9 cellular contexts compared by ENCODE assay signal in the genomic region with DNA sequence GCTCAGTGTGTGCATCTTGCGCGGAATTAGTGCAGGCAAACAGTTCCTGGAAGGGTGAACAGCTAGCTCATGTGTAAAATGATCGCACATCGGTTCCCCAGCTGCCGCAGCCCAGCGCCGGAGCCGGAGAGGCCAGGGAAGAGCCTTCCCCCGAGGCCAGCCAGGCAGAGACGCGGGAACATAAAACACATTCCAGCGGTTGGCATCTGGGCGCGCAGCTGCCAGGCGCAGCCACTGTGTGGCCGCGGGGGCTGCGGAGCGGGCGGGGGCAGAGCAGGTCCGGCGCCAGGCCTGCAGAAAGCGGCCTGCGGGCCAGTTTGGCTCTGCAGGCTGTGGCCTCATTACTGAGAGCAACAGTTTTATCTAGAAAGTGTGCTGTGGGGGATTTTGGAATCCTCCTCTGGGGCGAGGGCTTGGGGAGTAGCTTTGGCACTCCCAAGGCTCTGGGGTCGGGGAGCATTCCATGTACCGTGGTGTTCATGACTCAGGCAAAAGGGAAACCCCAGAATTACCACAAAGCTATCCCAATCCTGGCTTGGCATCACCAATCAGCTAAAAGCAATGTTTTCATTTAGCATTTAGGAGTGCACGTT.
DNase-seq lines count a peak whose midpoint lies in the region; ATAC-seq, FAIRE-seq and TF ChIP-seq lines count a peak whose summit lies in the region.
"Had no signal": no experiment of that assay in that cellular context is flagged by ENCODE, and none has a peak within 500 bp of the region (broad histone marks: within the 10 kb centered on the region; RNA-seq: fewer than 3 reads in every experiment).

No MANE protein-coding gene starts in this region.

- H3K4me3 ChIP-seq in ACC112 (ENCODE audit: low read depth, low read length): peak overlapping the region; percentile 66
- no peak overlapping the region for H3K4me3 ChIP-seq in endothelial cell of umbilical vein (replicated peaks in 1 of 3; ENCODE audit: insufficient read depth in 1 of 3, low read depth in 1 of 3, low read length in 3 of 3)
- no peak overlapping the region for H3K4me3 ChIP-seq in mesendoderm (ENCODE audit: low read length)
- H3K4me3 ChIP-seq: HAP-1 had no signal

- H3K9me1 ChIP-seq in endothelial cell of umbilical vein (replicated peaks; ENCODE audit: control insufficient read depth, extremely low read depth, insufficient read depth, low read length): no peaks in the 10 kb centered on the region

- DNase-seq in NCI-H2227 (lab: John Stamatoyannopoulos, UW; ENCODE audit: unreplicated experiment) (peak; percentile 70), endothelial cell of umbilical vein (ENCODE audit: low read depth, low spot score) (peak; percentile 7), mesendoderm (peak; percentile 47), T-helper 1 cell (no peak), NCI-H748 treated with DMSO at 0.1 percent for 48 hours (lab: John Stamatoyannopoulos, UW) (no peak), mesenteric fat pad (ENCODE audit: low spot score) (no peak)

- H2BK5ac ChIP-seq in mesendoderm (ENCODE audit: low read length): no peak overlapping the region

- H3K4me1 ChIP-seq in ACC112 (ENCODE audit: control insufficient read depth, insufficient read depth, low read length, unreplicated experiment) (peaks cover 32% of the 10 kb centered on the region), endothelial cell of umbilical vein (ENCODE audit: control insufficient read depth, extremely low read depth, insufficient read depth, low read length) (peaks cover 15% of the 10 kb centered on the region), mesendoderm (ENCODE audit: control insufficient read depth, low read depth, low read length) (peaks cover 2% of the 10 kb centered on the region)
- H3K4me1 ChIP-seq: HAP-1 had no signal

- H3K27ac ChIP-seq in ACC112 (ENCODE audit: low read depth, low read length): peak overlapping the region; percentile 90
- no peak overlapping the region for H3K27ac ChIP-seq in endothelial cell of umbilical vein (ENCODE audit: insufficient read depth, low read depth, low read length)
- H3K27ac ChIP-seq in mesendoderm (ENCODE audit: low read depth, low read length): no peak overlapping the region

- H2BK120ac ChIP-seq in mesendoderm (ENCODE audit: low read depth, low read length): no peak overlapping the region

- H3K36me3 ChIP-seq in ACC112 (ENCODE audit: insufficient read depth, low read length): no peaks in the 10 kb centered on the region
- H3K36me3 ChIP-seq in endothelial cell of umbilical vein (ENCODE audit: control insufficient read depth in 2 of 2, extremely low read depth in 1 of 2, insufficient read depth in 2 of 2, low read length in 2 of 2): no peaks in the 10 kb centered on the region
- H3K36me3 ChIP-seq in mesendoderm (ENCODE audit: control insufficient read depth, insufficient read depth, low read length): no peaks in the 10 kb centered on the region
- H3K36me3 ChIP-seq: HAP-1 had no signal

- intact Hi-C loops in endothelial cell of umbilical vein (cut with micrococcal nuclease): no loop called here

- no TSS peak for BruUV-seq in endothelial cell of umbilical vein (replicated peaks; lab: Mats Ljungman, UMichigan)

- H3K4ac ChIP-seq in mesendoderm (ENCODE audit: low read depth, low read length): peak overlapping the region; percentile 71

- H3K18ac ChIP-seq in mesendoderm (ENCODE audit: low read length): no peak overlapping the region

- TF ChIP-seq POLR2A in endothelial cell of umbilical vein (IDR thresholded peaks at IDR 0.05; ENCODE audit: low read depth, low read length): no peak

- H3K56ac ChIP-seq in mesendoderm (ENCODE audit: low read length): peak overlapping the region; percentile 53

- no peak for ATAC-seq in GM18502 (IDR thresholded peaks at IDR 0.05; ENCODE audit: poor library complexity, unreplicated experiment)

- H2AK5ac ChIP-seq in mesendoderm (ENCODE audit: low read length): no peak overlapping the region

- H3K79me2 ChIP-seq in ACC112 (ENCODE audit: control insufficient read depth, insufficient read depth, low read length, unreplicated experiment) (no peaks in the 10 kb centered on the region), endothelial cell of umbilical vein (ENCODE audit: control insufficient read depth, insufficient read depth, low read length) (no peaks in the 10 kb centered on the region), mesendoderm (ENCODE audit: control insufficient read depth, insufficient read depth, low read length) (no peaks in the 10 kb centered on the region)

- H3K4me2 ChIP-seq in endothelial cell of umbilical vein (ENCODE audit: insufficient read depth, low read length) (peak overlapping the region; percentile 18), mesendoderm (ENCODE audit: low read length) (peak overlapping the region; percentile 48)

- H3K9ac ChIP-seq in endothelial cell of umbilical vein (replicated peaks; ENCODE audit: extremely low read depth, insufficient read depth, low read length) (no peak overlapping the region), mesendoderm (ENCODE audit: low read length) (peak overlapping the region; percentile 38)

- H4K5ac ChIP-seq in mesendoderm (ENCODE audit: low read length): no peak overlapping the region

- peak overlapping the region; percentile 67 for H4K8ac ChIP-seq in mesendoderm (ENCODE audit: low read depth, low read length)

- POLR2A ChIA-PET in endothelial cell of umbilical vein (lab: Charles Lee): no interaction called here

- TF ChIP-seq CTCF in endothelial cell of umbilical vein (IDR thresholded peaks at IDR 0.05; ENCODE audit: extremely low read depth in 1 of 2, insufficient read depth in 1 of 2, low read depth in 1 of 2, low read length in 2 of 2): no peak

- H3K79me1 ChIP-seq in mesendoderm (ENCODE audit: low read length): no peaks in the 10 kb centered on the region

- no peaks in the 10 kb centered on the region for H4K20me1 ChIP-seq in endothelial cell of umbilical vein (replicated peaks; ENCODE audit: control insufficient read depth, extremely low read depth, insufficient read depth, low read length)

- CTCF ChIA-PET in endothelial cell of umbilical vein (lab: Charles Lee): interaction anchor here (1.5 kb wide), 1 partner anchor 32 kb away, joined by 12 read pairs; no protein-coding TSS in a partner anchor

- H3K27me3 ChIP-seq in ACC112 (ENCODE audit: insufficient read depth, low read length) (no peaks in the 10 kb centered on the region), endothelial cell of umbilical vein (ENCODE audit: control insufficient read depth in 2 of 2, insufficient read depth in 2 of 2, low read length in 2 of 2) (no peaks in the 10 kb centered on the region), mesendoderm (ENCODE audit: insufficient read depth, low read length, poor library complexity) (no peaks in the 10 kb centered on the region)

- no peak overlapping the region for H3K23ac ChIP-seq in mesendoderm (ENCODE audit: low read length)

- no peak for FAIRE-seq in endothelial cell of umbilical vein (lab: Jason Lieb, UNC)

- peak overlapping the region; percentile 69 for H2AFZ ChIP-seq in ACC112 (ENCODE audit: low read length, unreplicated experiment)
- peak overlapping the region; percentile 86 for H2AFZ ChIP-seq in endothelial cell of umbilical vein (ENCODE audit: low read depth, low read length)

- no peak overlapping the region for H2BK15ac ChIP-seq in mesendoderm (replicated peaks; ENCODE audit: low read depth)

- dilution Hi-C loops in endothelial cell of umbilical vein (cut with MboI; ENCODE audit: extremely low pct_ligation_motif_present, low sequenced_read_pairs): no loop called here

- H3K9me3 ChIP-seq in endothelial cell of umbilical vein (replicated peaks; ENCODE audit: control insufficient read depth, insufficient read depth, low read length): no peaks in the 10 kb centered on the region
- H3K9me3 ChIP-seq: HAP-1 had no signal

- WGBS in mesendoderm (ENCODE audit: extremely low coverage, insufficient coverage, low lambda C conversion rate): no CpG with 5 or more reads among the region's 28 CpGs

TF ChIP-seq in endothelial cell of umbilical vein, 7 proteins besides CTCF, POLR2A, EP300 and RAD21:
- no peak for TF ChIP-seq FOS (IDR thresholded peaks at IDR 0.05; ENCODE audit: borderline replicate concordance, insufficient read depth, low read length)
- TF ChIP-seq POLR2AphosphoS5 (IDR thresholded peaks at IDR 0.05; ENCODE audit: insufficient read depth, low read depth, low read length): no peak
- TF ChIP-seq GATA2 (IDR thresholded peaks at IDR 0.05; ENCODE audit: insufficient read depth, insufficient read length, low read depth, low read length): no peak
- TF ChIP-seq MAX (IDR thresholded peaks at IDR 0.05; ENCODE audit: insufficient read depth, insufficient read length): no peak
- TF ChIP-seq EZH2 (IDR thresholded peaks at IDR 0.05; ENCODE audit: borderline replicate concordance, low read depth, low read length, severe bottlenecking): no peak
- TF ChIP-seq JUN (IDR thresholded peaks at IDR 0.05; ENCODE audit: borderline replicate concordance, insufficient read depth, insufficient read length, low read depth): no peak
- no peak for TF ChIP-seq MYC (IDR thresholded peaks at IDR 0.05; ENCODE audit: low read depth, low read length)

Comparison
In these comparisons a context has a peak if more than half of its experiments do, and no peak if none do; other contexts are left out.
1. DNase-seq: peak in NCI-H2227 (single experiment), endothelial cell of umbilical vein (single experiment) and mesendoderm (single experiment); none in T-helper 1 cell (0 of 5), NCI-H748 treated with DMSO at 0.1 percent for 48 hours (single experiment) and mesenteric fat pad (single experiment).